ENCODE assay signal across 12 cellular contexts in genomic region chr12:18677189-18677588, GRCh38.
DNase-seq lines count a peak whose midpoint lies in the region; ATAC-seq, FAIRE-seq and TF ChIP-seq lines count a peak whose summit lies in the region.
"Had no signal": no experiment of that assay in that cellular context is flagged by ENCODE, and none has a peak within 500 bp of the region (broad histone marks: within the 10 kb centered on the region; RNA-seq: fewer than 3 reads in every experiment).

No MANE protein-coding gene starts in this region.

- H3K9me3 ChIP-seq in K562 (replicated peaks; ENCODE audit: control insufficient read depth, insufficient read depth, low read depth, low read length) (no peaks in the 10 kb centered on the region), uterus (no peaks in the 10 kb centered on the region)

- H3K36me3 ChIP-seq in GM23338 (ENCODE audit: insufficient read depth) (no peaks in the 10 kb centered on the region), K562 (ENCODE audit: control insufficient read depth, insufficient read depth, low read length) (no peaks in the 10 kb centered on the region), uterus (no peaks in the 10 kb centered on the region)

- in situ Hi-C loops in K562 (cut with MboI), result no loop called here

- peaks cover 3% of the 10 kb centered on the region; the same call in 2 of the 3 replicates for H3K4me1 Mint-ChIP-seq in GM23338
- H3K4me1 Mint-ChIP-seq in osteocyte (ENCODE audit: unreplicated experiment), result no peaks in the 10 kb centered on the region

- POLR2A ChIA-PET in K562 (lab: Yijun Ruan, JAX), result no interaction called here

- H3K36me3 Mint-ChIP-seq in GM23338 (ENCODE audit: low read depth) (no peaks in the 10 kb centered on the region), osteocyte (ENCODE audit: unreplicated experiment) (no peaks in the 10 kb centered on the region)

- H3K79me2 ChIP-seq in GM23338 (replicated peaks; ENCODE audit: insufficient read depth), result no peaks in the 10 kb centered on the region
- H3K79me2 ChIP-seq in K562 (ENCODE audit: control insufficient read depth, insufficient read depth, low read length), result no peaks in the 10 kb centered on the region

- ATAC-seq in GM23338, result no peak
- ATAC-seq in K562, result peak; percentile 32; the same call in 2 of the 3 replicates
- ATAC-seq: Panc1, Right ventricle myocardium inferior had no signal

- 14% methylated on average over 4 of the region's 5 CpGs for WGBS in K562 (ENCODE audit: insufficient coverage, low coverage, missing lambda C conversion rate)

- no peak overlapping the region for H3K4me3 Mint-ChIP-seq in GM23338
- no peak overlapping the region for H3K4me3 Mint-ChIP-seq in osteocyte (ENCODE audit: unreplicated experiment)

- peaks cover 9% of the 10 kb centered on the region; the same call in 1 of the 2 replicates for H3K4me1 ChIP-seq in GM23338 (ENCODE audit: insufficient read depth)
- H3K4me1 ChIP-seq in K562 (replicated peaks in 1 of 2; ENCODE audit: control insufficient read depth in 2 of 2, insufficient read depth in 2 of 2, low read length in 2 of 2), result peaks cover 0 to 6% of the 10 kb centered on the region in 2 experiments; a peak in 2 of 5 replicates
- no peaks in the 10 kb centered on the region for H3K4me1 ChIP-seq in uterus

- no peak overlapping the region for H3K9ac ChIP-seq in K562 (ENCODE audit: insufficient read depth in 1 of 2, low read depth in 2 of 2, low read length in 2 of 2)

- H3K4me3 ChIP-seq in GM23338 (no peak overlapping the region), K562 (no peak overlapping the region), fibroblast of villous mesenchyme (ENCODE audit: low read depth, low read length) (no peak overlapping the region), uterus (no peak overlapping the region)

- H2AFZ ChIP-seq in GM23338 (peak overlapping the region; percentile 60), K562 (ENCODE audit: low read depth, low read length) (no peak overlapping the region)

- no peak for TF ChIP-seq RAD21 in K562 (CRISPR knock-in tag; conservative IDR thresholded peaks at IDR 0.05 in 1 of 2, IDR thresholded peaks at IDR 0.05 in 1 of 2)

- intact Hi-C loops in K562 (cut with micrococcal nuclease) (no loop called here), uterus (cut with DNase I; ENCODE audit: low total_unique reads) (no loop called here)

- H3K27me3 ChIP-seq in GM23338 (ENCODE audit: insufficient read depth) (no peaks in the 10 kb centered on the region), K562 (ENCODE audit: control insufficient read depth in 2 of 2, insufficient read depth in 2 of 2, low read length in 2 of 2) (no peaks in the 10 kb centered on the region), uterus (no peaks in the 10 kb centered on the region)

- no peak overlapping the region for H3K27ac Mint-ChIP-seq in GM23338
- H3K27ac Mint-ChIP-seq in osteocyte (ENCODE audit: unreplicated experiment), result no peak overlapping the region

- H3F3A ChIP-seq in GM23338 (replicated peaks; ENCODE audit: low read depth), result no peaks in the 10 kb centered on the region

- H3K9me1 ChIP-seq in K562 (ENCODE audit: control insufficient read depth, insufficient read depth, low read length), result no peaks in the 10 kb centered on the region

- no peaks in the 10 kb centered on the region for H4K20me1 ChIP-seq in GM23338 (replicated peaks; ENCODE audit: insufficient read depth)
- no peaks in the 10 kb centered on the region for H4K20me1 ChIP-seq in K562 (replicated peaks; ENCODE audit: control insufficient read depth, insufficient read depth, low read length)

- no peak for TF ChIP-seq POLR2A in K562 (conservative IDR thresholded peaks at IDR 0.05)
- TF ChIP-seq POLR2A in uterus (IDR thresholded peaks at IDR 0.05), result no peak

- H3K27me3 Mint-ChIP-seq in GM23338 (ENCODE audit: insufficient read depth, low read depth, poor library complexity), result no peaks in the 10 kb centered on the region
- H3K27me3 Mint-ChIP-seq in osteocyte (ENCODE audit: unreplicated experiment), result no peaks in the 10 kb centered on the region

- FAIRE-seq in K562 (lab: Jason Lieb, UNC) (no peak), HTR-8/SVneo (lab: Jason Lieb, UNC) (no peak)

- TF ChIP-seq CTCF in GM23338 (conservative IDR thresholded peaks at IDR 0.05; ENCODE audit: low read depth in 2 of 2) (no peak), K562 (IDR thresholded peaks at IDR 0.05 in 2 of 3, conservative IDR thresholded peaks at IDR 0.05 in 1 of 3; ENCODE audit: insufficient read depth in 2 of 3, low read depth in 1 of 3, low read length in 3 of 3) (no peak), fibroblast of villous mesenchyme (IDR thresholded peaks at IDR 0.05; ENCODE audit: insufficient read depth, low read depth, low read length) (no peak), uterus (IDR thresholded peaks at IDR 0.05) (no peak), osteocyte (IDR thresholded peaks at IDR 0.05) (no peak)

- DNase-seq in GM23338 (ENCODE audit: low spot score) (no peak), K562 (ENCODE audit: extremely low read depth in 1 of 4, low spot score in 3 of 4) (no peak), fibroblast of villous mesenchyme (ENCODE audit: low read depth) (peak; percentile 4), uterus (no peak), HTR-8/SVneo (ENCODE audit: insufficient read length, low spot score) (no peak), osteocyte (ENCODE audit: extremely low spot score, unreplicated experiment) (no peak), NCI-H774 (lab: John Stamatoyannopoulos, UW) (no peak)
- DNase-seq: NCI-H1048, NCI-H2107, NCI-H2227 treated with DMSO at 0.1 percent for 48 hours had no signal

- H3K9me3 Mint-ChIP-seq in GM23338 (no peaks in the 10 kb centered on the region), osteocyte (ENCODE audit: unreplicated experiment) (peaks cover 3% of the 10 kb centered on the region)

- CTCF ChIA-PET in K562 (lab: Yijun Ruan, JAX; ENCODE audit: low intra/inter-chr PET ratio), result no interaction called here

- no peak overlapping the region for H3K4me2 ChIP-seq in GM23338
- H3K4me2 ChIP-seq in K562 (ENCODE audit: insufficient read depth, low read length), result no peak overlapping the region

- H3K27ac ChIP-seq in GM23338 (ENCODE audit: low read depth) (no peak overlapping the region), K562 (ENCODE audit: extremely low read depth, low read depth, low read length) (no peak overlapping the region), uterus (peak overlapping the region; percentile 20 to 30)

- BruUV-seq in K562 (replicated peaks; lab: Mats Ljungman, UMichigan), result no TSS peak

- H3K9me2 ChIP-seq in GM23338 (ENCODE audit: insufficient read depth), result peaks cover 2% of the 10 kb centered on the region

- TF ChIP-seq EP300 in K562 (IDR thresholded peaks at IDR 0.05; ENCODE audit: low read length), result no peak

TF ChIP-seq in GM23338, 12 proteins besides CTCF, POLR2A, EP300 and RAD21 (continues in another document):
- TF ChIP-seq EZH2 (IDR thresholded peaks at IDR 0.05; ENCODE audit: low read depth, unreplicated experiment), result no peak
- no peak for TF ChIP-seq REST (IDR thresholded peaks at IDR 0.05; ENCODE audit: unreplicated experiment)
- no peak for TF ChIP-seq ZNF331 (CRISPR knock-in tag; IDR thresholded peaks at IDR 0.05; ENCODE audit: low read depth)

TF ChIP-seq in K562, 482 proteins besides CTCF, POLR2A, EP300 and RAD21:
- TF ChIP-seq CC2D1A (IDR thresholded peaks at IDR 0.05) (no peak), KDM1A (IDR thresholded peaks at IDR 0.05) (peak; percentile 50 to 77; a peak in 3 of 4 replicates), ZSCAN32 (CRISPR knock-in tag; IDR thresholded peaks at IDR 0.05) (no peak), ZNF668 (CRISPR knock-in tag; IDR thresholded peaks at IDR 0.05) (no peak)
TF ChIP-seq in K562: peak in this region for 1.

Comparison
In these comparisons a context has a peak if more than half of its experiments do, and no peak if none do; other contexts are left out.
1. H3K27ac ChIP-seq: peak in uterus (2 of 2); none in GM23338 (single experiment) and K562 (single experiment).